ENCODE assay signal across 11 cellular contexts in genomic region chr2:36238126-36238525, GRCh38.
DNase-seq lines count a peak whose midpoint lies in the region; ATAC-seq lines count a peak whose summit lies in the region.
"Had no signal": no experiment of that assay in that cellular context is flagged by ENCODE, and none has a peak within 500 bp of the region (broad histone marks: within the 10 kb centered on the region; RNA-seq: fewer than 3 reads in every experiment).

No MANE protein-coding gene starts in this region.

- H3K27ac Mint-ChIP-seq in activated CD4-positive, alpha-beta T cell treated with anti-CD3 and anti-CD28 coated beads, Interleukin-2, amount 10 ng/mL, durations not matched to agents 24 days and 14 days = no peak overlapping the region
- no peak overlapping the region for H3K27ac Mint-ChIP-seq in activated naive CD4-positive, alpha-beta T cell treated with anti-CD3 and anti-CD28 coated beads for 36 hours
- H3K27ac Mint-ChIP-seq in activated naive CD8-positive, alpha-beta T cell treated with anti-CD3 and anti-CD28 coated beads, Interleukin-2, amount 50 U/mL, for 24 hours = no peak overlapping the region
- H3K27ac Mint-ChIP-seq: CD4-positive, CD25-positive, alpha-beta regulatory T cell; H9 had no signal

- intact Hi-C loops in activated CD4-positive, alpha-beta T cell treated with anti-CD3 and anti-CD28 coated beads, Interleukin-2, amount 10 ng/mL, durations not matched to agents 24 days and 14 days (cut with micrococcal nuclease) = no loop called here
- intact Hi-C loops in activated naive CD4-positive, alpha-beta T cell treated with anti-CD3 and anti-CD28 coated beads for 36 hours (cut with micrococcal nuclease) = no loop called here

- H3K4me3 Mint-ChIP-seq in activated CD4-positive, alpha-beta T cell treated with anti-CD3 and anti-CD28 coated beads, Interleukin-2, amount 10 ng/mL, durations not matched to agents 24 days and 14 days = no peak overlapping the region
- H3K4me3 Mint-ChIP-seq in activated naive CD4-positive, alpha-beta T cell treated with anti-CD3 and anti-CD28 coated beads for 36 hours = no peak overlapping the region
- no peak overlapping the region for H3K4me3 Mint-ChIP-seq in activated naive CD8-positive, alpha-beta T cell treated with anti-CD3 and anti-CD28 coated beads, Interleukin-2, amount 50 U/mL, for 24 hours
- H3K4me3 Mint-ChIP-seq: CD4-positive, CD25-positive, alpha-beta regulatory T cell; H9 had no signal

- no peak for ATAC-seq in HG02981 (IDR thresholded peaks at IDR 0.05; ENCODE audit: unreplicated experiment)
- ATAC-seq in activated naive CD8-positive, alpha-beta T cell treated with anti-CD3 and anti-CD28 coated beads, Interleukin-2, amount 50 U/mL, for 24 hours = no peak

- CTCF ChIA-PET in activated naive CD4-positive, alpha-beta T cell treated with anti-CD3 and anti-CD28 coated beads for 36 hours (lab: Charles Lee) = interaction anchor here (0.7 kb wide), 1 partner anchor 304 kb away, joined by 4 read pairs; no protein-coding TSS in a partner anchor

- peaks cover 26% of the 10 kb centered on the region for H3K9me3 Mint-ChIP-seq in activated CD4-positive, alpha-beta T cell treated with anti-CD3 and anti-CD28 coated beads, Interleukin-2, amount 10 ng/mL, durations not matched to agents 24 days and 14 days
- peaks cover 5% of the 10 kb centered on the region for H3K9me3 Mint-ChIP-seq in activated naive CD4-positive, alpha-beta T cell treated with anti-CD3 and anti-CD28 coated beads for 36 hours
- H3K9me3 Mint-ChIP-seq in activated naive CD8-positive, alpha-beta T cell treated with anti-CD3 and anti-CD28 coated beads, Interleukin-2, amount 50 U/mL, for 24 hours = peaks cover 21% of the 10 kb centered on the region
- H3K9me3 Mint-ChIP-seq: H9 had no signal

- H3K4me1 Mint-ChIP-seq in activated CD4-positive, alpha-beta T cell treated with anti-CD3 and anti-CD28 coated beads, Interleukin-2, amount 10 ng/mL, durations not matched to agents 24 days and 14 days = peaks cover 54% of the 10 kb centered on the region
- peaks cover 37% of the 10 kb centered on the region for H3K4me1 Mint-ChIP-seq in activated naive CD4-positive, alpha-beta T cell treated with anti-CD3 and anti-CD28 coated beads for 36 hours (ENCODE audit: low read depth)
- peaks cover 58% of the 10 kb centered on the region for H3K4me1 Mint-ChIP-seq in activated naive CD8-positive, alpha-beta T cell treated with anti-CD3 and anti-CD28 coated beads, Interleukin-2, amount 50 U/mL, for 24 hours

- peaks cover 10% of the 10 kb centered on the region for H3K36me3 Mint-ChIP-seq in activated CD4-positive, alpha-beta T cell treated with anti-CD3 and anti-CD28 coated beads, Interleukin-2, amount 10 ng/mL, durations not matched to agents 24 days and 14 days (ENCODE audit: low read depth)
- H3K36me3 Mint-ChIP-seq in activated naive CD4-positive, alpha-beta T cell treated with anti-CD3 and anti-CD28 coated beads for 36 hours (ENCODE audit: low read depth) = peaks cover 2% of the 10 kb centered on the region
- H3K36me3 Mint-ChIP-seq in activated naive CD8-positive, alpha-beta T cell treated with anti-CD3 and anti-CD28 coated beads, Interleukin-2, amount 50 U/mL, for 24 hours (ENCODE audit: low read depth) = peaks cover 9% of the 10 kb centered on the region
- H3K36me3 Mint-ChIP-seq: CD4-positive, CD25-positive, alpha-beta regulatory T cell had no signal

- H3K27me3 Mint-ChIP-seq in activated CD4-positive, alpha-beta T cell treated with anti-CD3 and anti-CD28 coated beads, Interleukin-2, amount 10 ng/mL, durations not matched to agents 24 days and 14 days = peaks cover 9% of the 10 kb centered on the region
- H3K27me3 Mint-ChIP-seq in activated naive CD4-positive, alpha-beta T cell treated with anti-CD3 and anti-CD28 coated beads for 36 hours (ENCODE audit: low read depth) = peaks cover 5% of the 10 kb centered on the region
- no peaks in the 10 kb centered on the region for H3K27me3 Mint-ChIP-seq in activated naive CD8-positive, alpha-beta T cell treated with anti-CD3 and anti-CD28 coated beads, Interleukin-2, amount 50 U/mL, for 24 hours
- H3K27me3 Mint-ChIP-seq: CD4-positive, CD25-positive, alpha-beta regulatory T cell had no signal

- DNase-seq in activated CD4-positive, alpha-beta T cell treated with anti-CD3 and anti-CD28 coated beads, Interleukin-2, amount 10 ng/mL, durations not matched to agents 24 days and 14 days = peak; percentile 23
- no peak for DNase-seq in activated CD4-positive, alpha-beta T cell treated with anti-CD3 and anti-CD28 coated beads, Interleukin-2, amount 50 U/mL, for 48 hours
- peak; percentile 67 for DNase-seq in RPMI7951 (ENCODE audit: low read depth)
- DNase-seq in left kidney (ENCODE audit: low read depth, low spot score) = peak; percentile 4
- no peak for DNase-seq in activated naive CD4-positive, alpha-beta T cell treated with anti-CD3 and anti-CD28 coated beads for 36 hours
- no peak for DNase-seq in activated naive CD8-positive, alpha-beta T cell treated with anti-CD3 and anti-CD28 coated beads, Interleukin-2, amount 50 U/mL, for 24 hours
- DNase-seq: CD4-positive, CD25-positive, alpha-beta regulatory T cell; DMS 273 treated with DMSO at 0.1 percent for 48 hours; GOT3; H9 had no signal

Comparison
In these comparisons a context has a peak if more than half of its experiments do, and no peak if none do; other contexts are left out.
1. DNase-seq: peak in activated CD4-positive, alpha-beta T cell treated with anti-CD3 and anti-CD28 coated beads, Interleukin-2, amount 10 ng/mL, durations not matched to agents 24 days and 14 days (single experiment), RPMI7951 (single experiment) and left kidney (single experiment); none in activated CD4-positive, alpha-beta T cell treated with anti-CD3 and anti-CD28 coated beads, Interleukin-2, amount 50 U/mL, for 48 hours (0 of 2), activated naive CD4-positive, alpha-beta T cell treated with anti-CD3 and anti-CD28 coated beads for 36 hours (single experiment) and activated naive CD8-positive, alpha-beta T cell treated with anti-CD3 and anti-CD28 coated beads, Interleukin-2, amount 50 U/mL, for 24 hours (single experiment).